10 cellular contexts compared by ENCODE assay signal in genomic region chr21:14494181-14494580, GRCh38. TPM values are rescaled to one million over a fixed set of nuclear protein-coding genes. Genes with fewer than 3 reads are reported as not detected.
DNase-seq lines count a peak whose midpoint lies in the region; ATAC-seq and TF ChIP-seq lines count a peak whose summit lies in the region.
"Not testable (repeated sequence)": the region's sequence is repeated elsewhere in the genome, so short reads cannot be mapped to it uniquely, and the experiment has no call there.
"Had no signal": no experiment of that assay in that cellular context is flagged by ENCODE, and none has a peak within 500 bp of the region (broad histone marks: within the 10 kb centered on the region; RNA-seq: fewer than 3 reads in every experiment).

No MANE protein-coding gene starts in this region.

- not testable (repeated sequence) for H3K27me3 Mint-ChIP-seq in T-helper 17 cell; activated T-helper 1 cell treated with anti-CD3 and anti-CD28 coated beads, Interleukin-12 subunit alpha, Interleukin-12 subunit beta, Interleukin-2, Interleukin-4 antibody, amounts not matched to agents 30 ng/mL and 10 ng/mL and 1 ng/mL, durations not matched to agents 14 hours and 24 hours and 36 hours (ENCODE audit: insufficient read depth); activated naive CD8-positive, alpha-beta T cell treated with anti-CD3 and anti-CD28 coated beads, Interleukin-2, amount 10 ng/mL, durations not matched to agents 7 days and 5 days; effector memory CD8-positive, alpha-beta T cell; stimulated activated naive B cell treated with anti-CD40 and anti-IgM and Interleukin-4, amounts not matched to agents 10 μg/mL and 1 μg/mL and 100 μg/mL, for 72 hours

- peak overlapping the region; percentile 67 for H3K27ac ChIP-seq in neutrophil

- peak overlapping the region; percentile 41 for H3K27ac Mint-ChIP-seq in T-helper 17 cell
- H3K27ac Mint-ChIP-seq in activated T-helper 1 cell treated with anti-CD3 and anti-CD28 coated beads, Interleukin-12 subunit alpha, Interleukin-12 subunit beta, Interleukin-2, Interleukin-4 antibody, amounts not matched to agents 30 ng/mL and 10 ng/mL and 1 ng/mL, durations not matched to agents 14 hours and 24 hours and 36 hours: peak overlapping the region; percentile 26
- peak overlapping the region; percentile 13 for H3K27ac Mint-ChIP-seq in activated naive CD8-positive, alpha-beta T cell treated with anti-CD3 and anti-CD28 coated beads, Interleukin-2, amount 10 ng/mL, durations not matched to agents 7 days and 5 days
- H3K27ac Mint-ChIP-seq in effector memory CD8-positive, alpha-beta T cell: peak overlapping the region; percentile 70 to 79
- peak overlapping the region; percentile 75 for H3K27ac Mint-ChIP-seq in stimulated activated naive B cell treated with anti-CD40 and anti-IgM and Interleukin-4, amounts not matched to agents 10 μg/mL and 1 μg/mL and 100 μg/mL, for 72 hours

- not testable (repeated sequence) for H3K4me3 Mint-ChIP-seq in T-helper 17 cell; activated T-helper 1 cell treated with anti-CD3 and anti-CD28 coated beads, Interleukin-12 subunit alpha, Interleukin-12 subunit beta, Interleukin-2, Interleukin-4 antibody, amounts not matched to agents 30 ng/mL and 10 ng/mL and 1 ng/mL, durations not matched to agents 14 hours and 24 hours and 36 hours; activated naive CD8-positive, alpha-beta T cell treated with anti-CD3 and anti-CD28 coated beads, Interleukin-2, amount 10 ng/mL, durations not matched to agents 7 days and 5 days; stimulated activated naive B cell treated with anti-CD40 and anti-IgM and Interleukin-4, amounts not matched to agents 10 μg/mL and 1 μg/mL and 100 μg/mL, for 72 hours
- peak overlapping the region in 1 of 2 donors; percentile 2 for H3K4me3 Mint-ChIP-seq in effector memory CD8-positive, alpha-beta T cell

- not testable (repeated sequence) for H3K9me3 ChIP-seq in T-helper 17 cell (ENCODE audit: control insufficient read depth, low read length, poor library complexity, severe bottlenecking); neutrophil

- not testable (repeated sequence) for H3K4me3 ChIP-seq in neutrophil (ENCODE audit: low read depth in 1 of 2, low read length in 1 of 2)

- intact Hi-C loops in activated T-helper 1 cell treated with anti-CD3 and anti-CD28 coated beads, Interleukin-12 subunit alpha, Interleukin-12 subunit beta, Interleukin-2, Interleukin-4 antibody, amounts not matched to agents 30 ng/mL and 10 ng/mL and 1 ng/mL, durations not matched to agents 14 hours and 24 hours and 36 hours (cut with micrococcal nuclease): loop anchor here (5.0 kb wide), 1 partner anchor 228 kb away; no protein-coding TSS in a partner anchor

- POLR2A ChIA-PET in activated naive CD8-positive, alpha-beta T cell treated with anti-CD3 and anti-CD28 coated beads, Interleukin-2, amount 10 ng/mL, durations not matched to agents 7 days and 5 days (lab: Charles Lee): not testable (repeated sequence)

- not testable (repeated sequence) for H3K27me3 ChIP-seq in neutrophil

- H3K36me3 Mint-ChIP-seq in T-helper 17 cell (ENCODE audit: low read depth): not testable (repeated sequence)
- H3K36me3 Mint-ChIP-seq in activated T-helper 1 cell treated with anti-CD3 and anti-CD28 coated beads, Interleukin-12 subunit alpha, Interleukin-12 subunit beta, Interleukin-2, Interleukin-4 antibody, amounts not matched to agents 30 ng/mL and 10 ng/mL and 1 ng/mL, durations not matched to agents 14 hours and 24 hours and 36 hours (ENCODE audit: low read depth): peaks cover 66% of the 10 kb centered on the region
- H3K36me3 Mint-ChIP-seq in activated naive CD8-positive, alpha-beta T cell treated with anti-CD3 and anti-CD28 coated beads, Interleukin-2, amount 10 ng/mL, durations not matched to agents 7 days and 5 days: peaks cover 78% of the 10 kb centered on the region
- peaks cover 55% of the 10 kb centered on the region for H3K36me3 Mint-ChIP-seq in effector memory CD8-positive, alpha-beta T cell (ENCODE audit: insufficient read depth)
- H3K36me3 Mint-ChIP-seq in stimulated activated naive B cell treated with anti-CD40 and anti-IgM and Interleukin-4, amounts not matched to agents 10 μg/mL and 1 μg/mL and 100 μg/mL, for 72 hours: peaks cover 53 to 75% of the 10 kb centered on the region in 2 donors

- DNase-seq in T-helper 17 cell; activated T-helper 1 cell treated with anti-CD3 and anti-CD28 coated beads, Interleukin-12 subunit alpha, Interleukin-12 subunit beta, Interleukin-2, Interleukin-4 antibody, amounts not matched to agents 30 ng/mL and 10 ng/mL and 1 ng/mL, durations not matched to agents 14 hours and 24 hours and 36 hours (ENCODE audit: low spot score); activated naive CD8-positive, alpha-beta T cell treated with anti-CD3 and anti-CD28 coated beads, Interleukin-2, amount 10 ng/mL, durations not matched to agents 7 days and 5 days; effector memory CD8-positive, alpha-beta T cell; stimulated activated naive B cell treated with anti-CD40 and anti-IgM and Interleukin-4, amounts not matched to agents 10 μg/mL and 1 μg/mL and 100 μg/mL, for 72 hours: not testable (repeated sequence)

- not testable (repeated sequence) for TF ChIP-seq CTCF in neutrophil (IDR thresholded peaks at IDR 0.05)

- peaks cover 15 to 18% of the 10 kb centered on the region in 2 experiments for H3K4me1 ChIP-seq in neutrophil (ENCODE audit: control insufficient read depth in 1 of 2, insufficient read depth in 1 of 2, low read depth in 1 of 2, low read length in 1 of 2)

- H3K36me3 ChIP-seq in neutrophil: peaks cover 68% of the 10 kb centered on the region

- H3K9me3 Mint-ChIP-seq in activated T-helper 1 cell treated with anti-CD3 and anti-CD28 coated beads, Interleukin-12 subunit alpha, Interleukin-12 subunit beta, Interleukin-2, Interleukin-4 antibody, amounts not matched to agents 30 ng/mL and 10 ng/mL and 1 ng/mL, durations not matched to agents 14 hours and 24 hours and 36 hours; activated naive CD8-positive, alpha-beta T cell treated with anti-CD3 and anti-CD28 coated beads, Interleukin-2, amount 10 ng/mL, durations not matched to agents 7 days and 5 days; effector memory CD8-positive, alpha-beta T cell; stimulated activated naive B cell treated with anti-CD40 and anti-IgM and Interleukin-4, amounts not matched to agents 10 μg/mL and 1 μg/mL and 100 μg/mL, for 72 hours: not testable (repeated sequence)

- ATAC-seq in T-helper 17 cell; activated naive CD8-positive, alpha-beta T cell treated with anti-CD3 and anti-CD28 coated beads, Interleukin-2, amount 10 ng/mL, durations not matched to agents 7 days and 5 days (ENCODE audit: low read depth); effector memory CD8-positive, alpha-beta T cell (replicated peaks); stimulated activated naive B cell treated with anti-CD40 and anti-IgM and Interleukin-4, amounts not matched to agents 10 μg/mL and 1 μg/mL and 100 μg/mL, for 72 hours (replicated peaks): not testable (repeated sequence)

- not testable (repeated sequence) for H3K4me1 Mint-ChIP-seq in T-helper 17 cell; stimulated activated naive B cell treated with anti-CD40 and anti-IgM and Interleukin-4, amounts not matched to agents 10 μg/mL and 1 μg/mL and 100 μg/mL, for 72 hours
- peaks cover 47% of the 10 kb centered on the region for H3K4me1 Mint-ChIP-seq in activated T-helper 1 cell treated with anti-CD3 and anti-CD28 coated beads, Interleukin-12 subunit alpha, Interleukin-12 subunit beta, Interleukin-2, Interleukin-4 antibody, amounts not matched to agents 30 ng/mL and 10 ng/mL and 1 ng/mL, durations not matched to agents 14 hours and 24 hours and 36 hours (ENCODE audit: low read depth)
- peaks cover 34% of the 10 kb centered on the region for H3K4me1 Mint-ChIP-seq in activated naive CD8-positive, alpha-beta T cell treated with anti-CD3 and anti-CD28 coated beads, Interleukin-2, amount 10 ng/mL, durations not matched to agents 7 days and 5 days
- H3K4me1 Mint-ChIP-seq in effector memory CD8-positive, alpha-beta T cell (ENCODE audit: low read depth in 2 of 2): peaks cover 1 to 17% of the 10 kb centered on the region in 2 donors

RNA-seq across cellular contexts. Expression of gene SAMSN1, which starts 51.9 kb away (rescaled TPM):
- total RNA-seq in T-helper 17 cell: 10 to 100 TPM; 33.7 to 64.9 TPM
- 115 and 119 TPM in 2 replicates for total RNA-seq in activated T-helper 1 cell treated with anti-CD3 and anti-CD28 coated beads, Interleukin-12 subunit alpha, Interleukin-12 subunit beta, Interleukin-2, Interleukin-4 antibody, amounts not matched to agents 30 ng/mL and 10 ng/mL and 1 ng/mL, durations not matched to agents 14 hours and 24 hours and 36 hours
- 100 to 1,000 TPM; 121 to 125 TPM for total RNA-seq in activated naive CD8-positive, alpha-beta T cell treated with anti-CD3 and anti-CD28 coated beads, Interleukin-2, amount 10 ng/mL, durations not matched to agents 7 days and 5 days
- total RNA-seq: A172, A673, Caco-2, HFFc6 had no signal

Comparison
In these comparisons a context has a peak if more than half of its experiments do, and no peak if none do; other contexts are left out.
1. H3K27ac Mint-ChIP-seq: peak in every context shown above with its lines; median percentile 75 in stimulated activated naive B cell treated with anti-CD40 and anti-IgM and Interleukin-4, amounts not matched to agents 10 μg/mL and 1 μg/mL and 100 μg/mL, for 72 hours; 74 in effector memory CD8-positive, alpha-beta T cell; 41 in T-helper 17 cell; 26 in activated T-helper 1 cell treated with anti-CD3 and anti-CD28 coated beads, Interleukin-12 subunit alpha, Interleukin-12 subunit beta, Interleukin-2, Interleukin-4 antibody, amounts not matched to agents 30 ng/mL and 10 ng/mL and 1 ng/mL, durations not matched to agents 14 hours and 24 hours and 36 hours; 13 in activated naive CD8-positive, alpha-beta T cell treated with anti-CD3 and anti-CD28 coated beads, Interleukin-2, amount 10 ng/mL, durations not matched to agents 7 days and 5 days.